In genomic region chr16:67697407-67697806, GRCh38 we compare ENCODE assay signal across 1 cellular context.
TF ChIP-seq lines count a peak whose summit lies in the region.

No MANE protein-coding gene starts in this region.

TF ChIP-seq in HepG2, 621 proteins besides CTCF, POLR2A, EP300 and RAD21:
- TF ChIP-seq ZNF263 (CRISPR knock-in tag; IDR thresholded peaks at IDR 0.05) (no peak), PRDM15 (CRISPR knock-in tag; IDR thresholded peaks at IDR 0.05) (no peak), ZNF251 (CRISPR knock-in tag; IDR thresholded peaks at IDR 0.05) (no peak), TIGD3 (CRISPR knock-in tag; IDR thresholded peaks at IDR 0.05; ENCODE audit: borderline replicate concordance) (no peak), CSRNP2 (CRISPR knock-in tag; conservative IDR thresholded peaks at IDR 0.05; ENCODE audit: low read depth) (no peak), GTF3A (CRISPR knock-in tag; conservative IDR thresholded peaks at IDR 0.05) (no peak), ZNF562 (CRISPR knock-in tag; IDR thresholded peaks at IDR 0.05; ENCODE audit: borderline replicate concordance) (no peak), STAG1 (CRISPR knock-in tag; IDR thresholded peaks at IDR 0.05) (no peak), JDP2 (CRISPR knock-in tag; IDR thresholded peaks at IDR 0.05; ENCODE audit: borderline replicate concordance) (no peak), ZIK1 (CRISPR knock-in tag; IDR thresholded peaks at IDR 0.05; ENCODE audit: borderline replicate concordance, low read depth) (no peak), HMG20A (CRISPR knock-in tag; IDR thresholded peaks at IDR 0.05; ENCODE audit: borderline replicate concordance) (no peak), ZNF616 (CRISPR knock-in tag; IDR thresholded peaks at IDR 0.05; ENCODE audit: low read depth) (no peak), DBP (CRISPR knock-in tag; IDR thresholded peaks at IDR 0.05; ENCODE audit: not compliant biosample characterization) (no peak), RFX3 (CRISPR knock-in tag; IDR thresholded peaks at IDR 0.05) (no peak)
